ENCODE assay signal across 9 cellular contexts in the genomic region with DNA sequence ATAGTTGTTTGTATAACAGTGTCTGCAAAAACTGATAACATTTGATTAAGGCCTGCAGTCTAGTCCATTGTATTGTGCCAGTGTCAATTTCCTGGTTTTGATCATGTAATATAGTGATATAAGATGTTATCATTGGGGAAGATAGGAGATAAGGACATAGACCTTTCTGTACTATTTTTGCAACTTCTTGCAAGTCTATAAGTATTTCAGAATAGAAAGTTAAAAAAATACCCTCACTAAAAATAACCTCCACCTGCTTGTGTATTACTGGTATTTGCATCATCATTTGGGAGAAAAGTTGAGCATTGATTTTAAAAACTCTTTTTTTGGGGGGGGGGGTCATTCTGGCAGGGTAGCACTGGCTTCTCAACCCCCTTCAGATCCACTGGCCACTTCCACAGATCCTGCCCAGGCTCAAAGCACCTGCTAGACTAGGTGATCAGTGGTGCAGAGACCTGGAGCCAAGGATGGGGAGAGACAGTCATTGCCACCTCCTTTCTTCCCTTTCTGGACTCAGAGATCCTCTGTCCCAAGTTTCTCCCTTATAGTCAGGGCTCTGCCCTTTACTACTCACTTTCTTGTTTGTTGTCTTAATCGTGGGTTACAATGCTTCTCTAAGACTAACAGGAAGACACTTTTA.
A peak's percentile ranks its signal among the peaks of the same experiment; 100 is the strongest.
DNase-seq lines count a peak whose midpoint lies in the region; ATAC-seq, FAIRE-seq and TF ChIP-seq lines count a peak whose summit lies in the region.
"Had no signal": no experiment of that assay in that cellular context is flagged by ENCODE, and none has a peak within 500 bp of the region (broad histone marks: within the 10 kb centered on the region; RNA-seq: fewer than 3 reads in every experiment).

No MANE protein-coding gene starts in this region.

- H3K9me1 ChIP-seq in endothelial cell of umbilical vein (replicated peaks; ENCODE audit: control insufficient read depth, extremely low read depth, insufficient read depth, low read length), result no peaks in the 10 kb centered on the region

- no peak overlapping the region for H2AFZ ChIP-seq in MM.1S (ENCODE audit: low read length)
- H2AFZ ChIP-seq in endothelial cell of umbilical vein (ENCODE audit: low read depth, low read length), result no peak overlapping the region

- H3K4me1 Mint-ChIP-seq in activated CD4-positive, alpha-beta T cell treated with anti-CD3 and anti-CD28 coated beads, Interleukin-2, amount 10 ng/mL, durations not matched to agents 7 days and 5 days, result peaks cover 65% of the 10 kb centered on the region

- peaks cover 13% of the 10 kb centered on the region for H3K36me3 Mint-ChIP-seq in activated CD4-positive, alpha-beta T cell treated with anti-CD3 and anti-CD28 coated beads, Interleukin-2, amount 10 ng/mL, durations not matched to agents 7 days and 5 days (ENCODE audit: low read depth)

- H3K9me2 ChIP-seq in MM.1S (replicated peaks; ENCODE audit: insufficient read depth, low read length), result no peaks in the 10 kb centered on the region

- no TSS peak for BruUV-seq in endothelial cell of umbilical vein (replicated peaks; lab: Mats Ljungman, UMichigan)

- POLR2A ChIA-PET in activated CD4-positive, alpha-beta T cell treated with anti-CD3 and anti-CD28 coated beads, Interleukin-2, amount 10 ng/mL, durations not matched to agents 7 days and 5 days (lab: Charles Lee), result interaction anchor here (0.9 kb wide), 1 partner anchor 172 kb away, joined by 3 read pairs; the partner anchor contains the start of gene BBIP1
- POLR2A ChIA-PET in endothelial cell of umbilical vein (lab: Charles Lee), result interaction anchor here (1.0 kb wide), 1 partner anchor 172 kb away, joined by 10 read pairs; the partner anchor contains the start of genes BBIP1 and SHOC2

- H3K27me3 ChIP-seq in MM.1S (replicated peaks; ENCODE audit: insufficient read depth, low read length), result no peaks in the 10 kb centered on the region
- peaks cover 2 to 5% of the 10 kb centered on the region in 2 experiments for H3K27me3 ChIP-seq in endothelial cell of umbilical vein (ENCODE audit: control insufficient read depth in 2 of 2, insufficient read depth in 2 of 2, low read length in 2 of 2)

- intact Hi-C loops in endothelial cell of umbilical vein (cut with micrococcal nuclease), result loop anchor here (1.0 to 5.0 kb wide), 9 partner anchors 55 to 1567 kb away; partner anchors contain the start of gene ADRA2A

- H3K9me3 ChIP-seq in MM.1S (replicated peaks; ENCODE audit: insufficient read depth, low read length) (no peaks in the 10 kb centered on the region), endothelial cell of umbilical vein (replicated peaks; ENCODE audit: control insufficient read depth, insufficient read depth, low read length) (no peaks in the 10 kb centered on the region)

- no peak for TF ChIP-seq POLR2A in endothelial cell of umbilical vein (IDR thresholded peaks at IDR 0.05; ENCODE audit: low read depth, low read length)

- H3K79me2 ChIP-seq in MM.1S (ENCODE audit: low read length), result no peaks in the 10 kb centered on the region
- H3K79me2 ChIP-seq in endothelial cell of umbilical vein (ENCODE audit: control insufficient read depth, insufficient read depth, low read length), result no peaks in the 10 kb centered on the region

- H3K4me2 ChIP-seq in MM.1S (ENCODE audit: low read depth, low read length), result peak overlapping the region; percentile 22
- H3K4me2 ChIP-seq in endothelial cell of umbilical vein (ENCODE audit: insufficient read depth, low read length), result peak overlapping the region; percentile 68

- H3K4me3 ChIP-seq in MM.1S (ENCODE audit: low read length), result no peak overlapping the region
- no peak overlapping the region for H3K4me3 ChIP-seq in endothelial cell of umbilical vein (replicated peaks in 1 of 3; ENCODE audit: insufficient read depth in 1 of 3, low read depth in 1 of 3, low read length in 3 of 3)

- H3K27me3 Mint-ChIP-seq in activated CD4-positive, alpha-beta T cell treated with anti-CD3 and anti-CD28 coated beads, Interleukin-2, amount 10 ng/mL, durations not matched to agents 7 days and 5 days, result no peaks in the 10 kb centered on the region

- H3K9ac ChIP-seq in MM.1S (ENCODE audit: low read length) (no peak overlapping the region), endothelial cell of umbilical vein (replicated peaks; ENCODE audit: extremely low read depth, insufficient read depth, low read length) (no peak overlapping the region)

- ATAC-seq in GM18519 (IDR thresholded peaks at IDR 0.05; ENCODE audit: low FRiP score, unreplicated experiment) (peak; percentile 19), HG03378 (IDR thresholded peaks at IDR 0.05; ENCODE audit: unreplicated experiment) (no peak), GM19035 (IDR thresholded peaks at IDR 0.05; ENCODE audit: unreplicated experiment) (no peak)

- H3K27ac ChIP-seq in MM.1S (ENCODE audit: low read length) (no peak overlapping the region), endothelial cell of umbilical vein (ENCODE audit: insufficient read depth, low read depth, low read length) (peak overlapping the region; percentile 87)

- FAIRE-seq in endothelial cell of umbilical vein (lab: Jason Lieb, UNC), result no peak
- FAIRE-seq: D721Med had no signal

- dilution Hi-C loops in endothelial cell of umbilical vein (cut with MboI; ENCODE audit: extremely low pct_ligation_motif_present, low sequenced_read_pairs), result no loop called here

- peaks cover 19% of the 10 kb centered on the region for H3K4me1 ChIP-seq in MM.1S (ENCODE audit: low read length)
- peaks cover 23% of the 10 kb centered on the region for H3K4me1 ChIP-seq in endothelial cell of umbilical vein (ENCODE audit: control insufficient read depth, extremely low read depth, insufficient read depth, low read length)

- H3K27ac Mint-ChIP-seq in activated CD4-positive, alpha-beta T cell treated with anti-CD3 and anti-CD28 coated beads, Interleukin-2, amount 10 ng/mL, durations not matched to agents 7 days and 5 days, result peak overlapping the region; percentile 77

- DNase-seq in activated CD4-positive, alpha-beta T cell treated with anti-CD3 and anti-CD28 coated beads, Interleukin-2, amount 10 ng/mL, durations not matched to agents 7 days and 5 days, result no peak
- DNase-seq in activated CD4-positive, alpha-beta T cell treated with anti-CD3 and anti-CD28 coated beads, Interleukin-2, amount 50 U/mL, for 1 hour, result no peak
- DNase-seq in MM.1S, result no peak
- peak; percentile 38 for DNase-seq in endothelial cell of umbilical vein (ENCODE audit: low read depth, low spot score)
- DNase-seq in NK-92 treated with Interleukin-12 subunit alpha and Interleukin-12 subunit beta, amount 100 ng/mL, for 24 hours (lab: John Stamatoyannopoulos, UW), result no peak

- H3K36me3 ChIP-seq in MM.1S (replicated peaks; ENCODE audit: insufficient read depth, low read length) (no peaks in the 10 kb centered on the region), endothelial cell of umbilical vein (ENCODE audit: control insufficient read depth in 2 of 2, extremely low read depth in 1 of 2, insufficient read depth in 2 of 2, low read length in 2 of 2) (no peaks in the 10 kb centered on the region)

- TF ChIP-seq CTCF in MM.1S (IDR thresholded peaks at IDR 0.05; ENCODE audit: low read length) (no peak), endothelial cell of umbilical vein (IDR thresholded peaks at IDR 0.05; ENCODE audit: extremely low read depth in 1 of 2, insufficient read depth in 1 of 2, low read depth in 1 of 2, low read length in 2 of 2) (no peak)

- H3K9me3 Mint-ChIP-seq in activated CD4-positive, alpha-beta T cell treated with anti-CD3 and anti-CD28 coated beads, Interleukin-2, amount 10 ng/mL, durations not matched to agents 7 days and 5 days, result peaks cover 10% of the 10 kb centered on the region

- H3K4me3 Mint-ChIP-seq in activated CD4-positive, alpha-beta T cell treated with anti-CD3 and anti-CD28 coated beads, Interleukin-2, amount 10 ng/mL, durations not matched to agents 7 days and 5 days, result no peak overlapping the region

- CTCF ChIA-PET in activated CD4-positive, alpha-beta T cell treated with anti-CD3 and anti-CD28 coated beads, Interleukin-2, amount 10 ng/mL, durations not matched to agents 7 days and 5 days (lab: Charles Lee), result interaction anchor here (0.6 to 2.9 kb wide), 6 partner anchors 80 to 419 kb away, joined by 3 to 9 read pairs (median 3); no protein-coding TSS in a partner anchor
- CTCF ChIA-PET in endothelial cell of umbilical vein (lab: Charles Lee), result interaction anchor here (0.6 to 4.1 kb wide), 39 partner anchors 9 to 1568 kb away, joined by 3 to 113 read pairs (median 5); partner anchors contain the start of genes ADRA2A, BBIP1, PDCD4 and SHOC2

- peaks cover 14% of the 10 kb centered on the region for H3F3A ChIP-seq in MM.1S (ENCODE audit: insufficient read depth, low read length)

- H4K20me1 ChIP-seq in MM.1S (ENCODE audit: insufficient read depth, low read length), result no peaks in the 10 kb centered on the region
- H4K20me1 ChIP-seq in endothelial cell of umbilical vein (replicated peaks; ENCODE audit: control insufficient read depth, extremely low read depth, insufficient read depth, low read length), result no peaks in the 10 kb centered on the region

TF ChIP-seq in endothelial cell of umbilical vein, 7 proteins besides CTCF, POLR2A, EP300 and RAD21:
- TF ChIP-seq EZH2 (IDR thresholded peaks at IDR 0.05; ENCODE audit: borderline replicate concordance, low read depth, low read length, severe bottlenecking) (no peak), GATA2 (IDR thresholded peaks at IDR 0.05; ENCODE audit: insufficient read depth, insufficient read length, low read depth, low read length) (no peak), MYC (IDR thresholded peaks at IDR 0.05; ENCODE audit: low read depth, low read length) (no peak), POLR2AphosphoS5 (IDR thresholded peaks at IDR 0.05; ENCODE audit: insufficient read depth, low read depth, low read length) (no peak)
